Comparison of ENCODE assay signal across 22 cellular contexts in the genomic region with DNA sequence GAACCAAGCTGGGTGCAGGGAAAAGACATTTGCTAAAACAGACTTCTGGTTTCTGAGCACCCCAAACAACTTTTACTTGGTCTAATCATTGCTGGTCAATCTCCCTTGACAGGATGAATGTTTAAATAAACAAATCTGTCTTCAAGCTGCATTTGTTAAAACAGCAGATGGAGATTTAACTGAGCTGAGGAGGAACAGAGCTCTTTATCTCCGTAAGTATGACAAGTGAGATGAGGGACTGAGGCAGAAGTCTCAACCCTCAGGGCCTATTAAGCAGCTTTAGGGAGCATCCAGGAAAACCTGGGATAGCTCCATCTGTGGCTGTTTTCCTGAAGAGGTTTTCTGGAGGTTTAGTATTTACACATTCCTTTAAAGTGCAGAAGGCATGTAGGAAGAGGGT. TPM values are rescaled to one million over a fixed set of nuclear protein-coding genes. Genes with fewer than 3 reads are reported as not detected.
DNase-seq lines count a peak whose midpoint lies in the region; ATAC-seq and TF ChIP-seq lines count a peak whose summit lies in the region.
"Had no signal": no experiment of that assay in that cellular context is flagged by ENCODE, and none has a peak within 500 bp of the region (broad histone marks: within the 10 kb centered on the region; RNA-seq: fewer than 3 reads in every experiment).

No MANE protein-coding gene starts in this region.

- DNase-seq in cardiac muscle cell (ENCODE audit: low read depth in 1 of 2, low spot score in 1 of 2): peak in 1 of 2 donors; percentile 27
- DNase-seq in left ventricle myocardium inferior: no peak
- no peak for DNase-seq in type B pancreatic cell (ENCODE audit: extremely low spot score, unreplicated experiment)
- no peak for DNase-seq in activated CD4-positive, alpha-beta T cell treated with anti-CD3 and anti-CD28 coated beads, Interleukin-2, amount 10 ng/mL, durations not matched to agents 24 days and 14 days
- DNase-seq in DMS53 (lab: John Stamatoyannopoulos, UW): no peak
- no peak for DNase-seq in ovary
- DNase-seq: activated CD4-positive, alpha-beta T cell treated with anti-CD3 and anti-CD28 coated beads for 1 hour; activated CD8-positive, alpha-beta memory T cell treated with anti-CD3 and anti-CD28 coated beads, Interleukin-2, amount 50 U/mL, for 4 hours; activated effector memory CD4-positive, alpha-beta T cell treated with Interleukin-2 at 50 U/mL for 16 hours; midbrain; MM.1S; NCI-H1930; NCI-H69; PC-9; T-helper 9 cell had no signal

- H3K4me1 ChIP-seq in cardiac muscle cell (ENCODE audit: low read depth) (peaks cover 58% of the 10 kb centered on the region), left ventricle myocardium inferior (peaks cover 10% of the 10 kb centered on the region), iPS-20b (ENCODE audit: insufficient read depth, low read length) (peaks cover 43% of the 10 kb centered on the region), ovary (ENCODE audit: insufficient read depth) (peaks cover 11% of the 10 kb centered on the region)

- no peak for TF ChIP-seq EP300 in ovary (IDR thresholded peaks at IDR 0.05)

- H3K9me3 ChIP-seq in cardiac muscle cell (ENCODE audit: low read depth) (no peaks in the 10 kb centered on the region), left ventricle myocardium inferior (replicated peaks) (no peaks in the 10 kb centered on the region), iPS-20b (ENCODE audit: insufficient read depth, low read depth, low read length) (no peaks in the 10 kb centered on the region), ovary (no peaks in the 10 kb centered on the region)
- H3K9me3 ChIP-seq: neutrophil, right atrium auricular region, SJSA1 had no signal

- H3K9me3 Mint-ChIP-seq in type B pancreatic cell: no peaks in the 10 kb centered on the region
- no peaks in the 10 kb centered on the region for H3K9me3 Mint-ChIP-seq in activated CD4-positive, alpha-beta T cell treated with anti-CD3 and anti-CD28 coated beads, Interleukin-2, amount 10 ng/mL, durations not matched to agents 24 days and 14 days
- H3K9me3 Mint-ChIP-seq: CD14-positive monocyte; stimulated activated memory B cell treated with anti-CD40 and anti-IgM and Interleukin-4, amounts not matched to agents 10 μg/mL and 1 μg/mL and 100 μg/mL, for 72 hours had no signal

- H3K36me3 Mint-ChIP-seq in type B pancreatic cell: peaks cover 4% of the 10 kb centered on the region
- H3K36me3 Mint-ChIP-seq in activated CD4-positive, alpha-beta T cell treated with anti-CD3 and anti-CD28 coated beads, Interleukin-2, amount 10 ng/mL, durations not matched to agents 24 days and 14 days (ENCODE audit: low read depth): no peaks in the 10 kb centered on the region
- H3K36me3 Mint-ChIP-seq: CD14-positive monocyte; stimulated activated memory B cell treated with anti-CD40 and anti-IgM and Interleukin-4, amounts not matched to agents 10 μg/mL and 1 μg/mL and 100 μg/mL, for 72 hours had no signal

- 42 to 73% (median 66%) methylated on average over 1 of the region's 1 CpG for WGBS in ovary, 3 donors

- TF ChIP-seq POLR2A in ovary (IDR thresholded peaks at IDR 0.05): no peak

- peak overlapping the region; percentile 24 for H3K27ac Mint-ChIP-seq in type B pancreatic cell
- no peak overlapping the region for H3K27ac Mint-ChIP-seq in activated CD4-positive, alpha-beta T cell treated with anti-CD3 and anti-CD28 coated beads, Interleukin-2, amount 10 ng/mL, durations not matched to agents 24 days and 14 days
- H3K27ac Mint-ChIP-seq: stimulated activated memory B cell treated with anti-CD40 and anti-IgM and Interleukin-4, amounts not matched to agents 10 μg/mL and 1 μg/mL and 100 μg/mL, for 72 hours had no signal

- H3K4me1 Mint-ChIP-seq in type B pancreatic cell (ENCODE audit: unreplicated experiment): peaks cover 63% of the 10 kb centered on the region
- peaks cover 2% of the 10 kb centered on the region for H3K4me1 Mint-ChIP-seq in activated CD4-positive, alpha-beta T cell treated with anti-CD3 and anti-CD28 coated beads, Interleukin-2, amount 10 ng/mL, durations not matched to agents 24 days and 14 days

- H3K27me3 ChIP-seq in cardiac muscle cell: no peaks in the 10 kb centered on the region
- no peaks in the 10 kb centered on the region for H3K27me3 ChIP-seq in left ventricle myocardium inferior (ENCODE audit: low read depth)
- H3K27me3 ChIP-seq in iPS-20b (ENCODE audit: insufficient read depth, low read length): no peaks in the 10 kb centered on the region
- no peaks in the 10 kb centered on the region for H3K27me3 ChIP-seq in ovary
- H3K27me3 ChIP-seq: neutrophil, right atrium auricular region, SJSA1 had no signal

- peak overlapping the region; percentile 90 for H3K27ac ChIP-seq in cardiac muscle cell
- H3K27ac ChIP-seq in left ventricle myocardium inferior (replicated peaks): no peak overlapping the region
- no peak overlapping the region for H3K27ac ChIP-seq in iPS-20b (ENCODE audit: low read length)
- H3K27ac ChIP-seq in ovary: no peak overlapping the region
- H3K27ac ChIP-seq: neutrophil, PC-9, right atrium auricular region, SJSA1 had no signal

- peak; percentile 55 for ATAC-seq in SK-N-SH treated with all-trans-retinoic acid at 6 μM for 48 hours
- ATAC-seq: stimulated activated memory B cell treated with anti-CD40 and anti-IgM and Interleukin-4, amounts not matched to agents 10 μg/mL and 1 μg/mL and 100 μg/mL, for 72 hours had no signal

- H3K27me3 Mint-ChIP-seq in type B pancreatic cell: no peaks in the 10 kb centered on the region
- no peaks in the 10 kb centered on the region for H3K27me3 Mint-ChIP-seq in activated CD4-positive, alpha-beta T cell treated with anti-CD3 and anti-CD28 coated beads, Interleukin-2, amount 10 ng/mL, durations not matched to agents 24 days and 14 days

- TF ChIP-seq CTCF in cardiac muscle cell (IDR thresholded peaks at IDR 0.05; ENCODE audit: low read depth, low read length) (no peak), left ventricle myocardium inferior (IDR thresholded peaks at IDR 0.05; ENCODE audit: borderline replicate concordance) (no peak), type B pancreatic cell (conservative IDR thresholded peaks at IDR 0.05) (no peak), ovary (IDR thresholded peaks at IDR 0.05) (no peak)

- intact Hi-C loops in left ventricle myocardium inferior (cut with micrococcal nuclease) (no loop called here), ovary (cut with DNase I) (no loop called here)
- intact Hi-C loops in activated CD4-positive, alpha-beta T cell treated with anti-CD3 and anti-CD28 coated beads, Interleukin-2, amount 10 ng/mL, durations not matched to agents 24 days and 14 days (cut with micrococcal nuclease): no loop called here

- H3K4me3 ChIP-seq in cardiac muscle cell (no peak overlapping the region), left ventricle myocardium inferior (no peak overlapping the region), iPS-20b (ENCODE audit: low read length) (no peak overlapping the region), ovary (no peak overlapping the region)
- H3K4me3 ChIP-seq: PC-9, right atrium auricular region, SJSA1 had no signal

- H3K9ac ChIP-seq in iPS-20b (ENCODE audit: low read depth, low read length): peak overlapping the region; percentile 0; the same call in 1 of the 2 replicates

- H3K4me3 Mint-ChIP-seq in type B pancreatic cell: peak overlapping the region; percentile 18
- H3K4me3 Mint-ChIP-seq in activated CD4-positive, alpha-beta T cell treated with anti-CD3 and anti-CD28 coated beads, Interleukin-2, amount 10 ng/mL, durations not matched to agents 24 days and 14 days: no peak overlapping the region
- H3K4me3 Mint-ChIP-seq: CD14-positive monocyte; stimulated activated memory B cell treated with anti-CD40 and anti-IgM and Interleukin-4, amounts not matched to agents 10 μg/mL and 1 μg/mL and 100 μg/mL, for 72 hours had no signal

- no peaks in the 10 kb centered on the region for H3K36me3 ChIP-seq in cardiac muscle cell
- H3K36me3 ChIP-seq in left ventricle myocardium inferior: no peaks in the 10 kb centered on the region
- H3K36me3 ChIP-seq in iPS-20b (ENCODE audit: insufficient read depth, low read depth, low read length): no peaks in the 10 kb centered on the region
- no peaks in the 10 kb centered on the region for H3K36me3 ChIP-seq in ovary
- H3K36me3 ChIP-seq: neutrophil, right atrium auricular region had no signal

TF ChIP-seq in SK-N-SH treated with all-trans-retinoic acid at 6 μM for 48 hours, 23 proteins besides CTCF, POLR2A, EP300 and RAD21 (continues in another document):
- TF ChIP-seq TOX (CRISPR knock-in tag; IDR thresholded peaks at IDR 0.05; ENCODE audit: borderline replicate concordance) (no peak), CSDC2 (CRISPR knock-in tag; IDR thresholded peaks at IDR 0.05) (no peak), OSR1 (CRISPR knock-in tag; IDR thresholded peaks at IDR 0.05) (no peak), ESRRG (CRISPR knock-in tag; IDR thresholded peaks at IDR 0.05) (no peak), GLIS3 (CRISPR knock-in tag; IDR thresholded peaks at IDR 0.05) (no peak), RARB (CRISPR knock-in tag; IDR thresholded peaks at IDR 0.05) (no peak), BACH2 (CRISPR knock-in tag; IDR thresholded peaks at IDR 0.05; ENCODE audit: borderline replicate concordance) (no peak), ZFP30 (CRISPR knock-in tag; IDR thresholded peaks at IDR 0.05) (no peak), ZNF8 (CRISPR knock-in tag; IDR thresholded peaks at IDR 0.05) (no peak), ZNF565 (CRISPR knock-in tag; conservative IDR thresholded peaks at IDR 0.05; ENCODE audit: low read depth) (no peak), ZFP3 (CRISPR knock-in tag; IDR thresholded peaks at IDR 0.05) (no peak), ISL1 (CRISPR knock-in tag; IDR thresholded peaks at IDR 0.05) (peak; percentile 69), ZNF70 (CRISPR knock-in tag; IDR thresholded peaks at IDR 0.05) (peak; percentile 69; the same call in 1 of the 2 replicates)
- TF ChIP-seq, protein P1, sequence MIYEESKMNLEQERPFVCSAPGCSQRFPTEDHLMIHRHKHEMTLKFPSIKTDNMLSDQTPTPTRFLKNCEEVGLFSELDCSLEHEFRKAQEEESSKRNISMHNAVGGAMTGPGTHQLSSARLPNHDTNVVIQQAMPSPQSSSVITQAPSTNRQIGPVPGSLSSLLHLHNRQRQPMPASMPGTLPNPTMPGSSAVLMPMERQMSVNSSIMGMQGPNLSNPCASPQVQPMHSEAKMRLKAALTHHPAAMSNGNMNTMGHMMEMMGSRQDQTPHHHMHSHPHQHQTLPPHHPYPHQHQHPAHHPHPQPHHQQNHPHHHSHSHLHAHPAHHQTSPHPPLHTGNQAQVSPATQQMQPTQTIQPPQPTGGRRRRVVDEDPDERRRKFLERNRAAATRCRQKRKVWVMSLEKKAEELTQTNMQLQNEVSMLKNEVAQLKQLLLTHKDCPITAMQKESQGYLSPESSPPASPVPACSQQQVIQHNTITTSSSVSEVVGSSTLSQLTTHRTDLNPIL (CRISPR knock-in tag; IDR thresholded peaks at IDR 0.05; ENCODE audit: low read depth): no peak

RNA-seq across cellular contexts. Expression of a gene that starts 40.6 kb away (rescaled TPM):
- total RNA-seq in cardiac muscle cell (35.8 and 61.3 TPM in 2 replicates), left ventricle myocardium inferior (1.8 TPM), type B pancreatic cell (ENCODE audit: low replicate concordance) (26.0 and 47.0 TPM in 2 replicates), ovary (10 to 100 TPM; 10.1 to 33.3 (median 20.7) TPM)
- polyA plus RNA-seq in cardiac muscle cell (26.4 and 36.1 TPM in 2 replicates), ovary (10 to 100 TPM; 14.3 to 17.4 TPM)
- total RNA-seq in activated CD4-positive, alpha-beta T cell treated with anti-CD3 and anti-CD28 coated beads, Interleukin-2, amount 10 ng/mL, durations not matched to agents 24 days and 14 days: 3.0 and 3.5 TPM in 2 replicates
